24 cellular contexts compared by ENCODE assay signal in genomic region chr1:115854005-115854404, GRCh38. TPM values are rescaled to one million over a fixed set of nuclear protein-coding genes. Genes with fewer than 3 reads are reported as not detected.
"Had no signal": no experiment of that assay in that cellular context is flagged by ENCODE, and none has a peak within 500 bp of the region (broad histone marks: within the 10 kb centered on the region; RNA-seq: fewer than 3 reads in every experiment).

No MANE protein-coding gene starts in this region.

- H3K27ac ChIP-seq: HL-60, RWPE1 had no signal

- DNase-seq: Karpas-422, KG1, MG63, NCI-H1092 treated with DMSO at 0.1 percent for 48 hours, NCI-H1436, NCI-H187, NCI-H2029, NCI-H2081 treated with DMSO at 0.1 percent for 48 hours, NCI-H2171, NCI-H226, NCI-H446, NCI-H510A, NCI-H524 treated with DMSO at 0.1 percent for 48 hours, NCI-H69, NCI-H774, PC-3, SHP77, SK-N-SH, T-helper 1 cell, T-helper 17 cell had no signal

- ATAC-seq: Panc1, PC-3, T-helper 17 cell had no signal

- H3K9me3 ChIP-seq: MG63, SK-N-SH had no signal

- H3K4me3 ChIP-seq: MG63 had no signal

- H3K36me3 ChIP-seq: MG63 had no signal

RNA-seq across cellular contexts. Expression of gene NHLH2, which starts 13.1 kb away (rescaled TPM):
- total RNA-seq: PC-3, SK-MEL-5, T-helper 17 cell had no signal
